In the genomic region with DNA sequence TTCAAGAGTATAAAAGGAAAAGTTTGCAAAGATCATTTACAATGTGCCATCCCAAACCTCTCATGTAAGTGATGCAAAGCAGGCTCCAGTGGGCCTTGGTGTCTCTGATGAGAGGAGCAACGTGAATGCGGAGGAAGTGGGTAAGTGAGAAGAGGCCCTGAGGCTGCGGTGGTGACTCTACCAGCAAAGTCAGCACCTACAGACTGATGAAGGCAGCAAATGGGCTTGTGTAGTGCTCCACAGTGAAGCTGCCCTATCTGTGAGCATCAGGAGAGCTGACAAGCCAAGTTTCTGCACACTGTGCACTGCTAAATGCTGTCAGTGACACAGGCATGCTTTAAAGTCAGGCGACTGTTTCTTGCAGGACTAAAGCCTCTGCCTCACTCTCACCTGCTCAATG, we compare ENCODE assay signal across 8 cellular contexts. TPM values are rescaled to one million over a fixed set of nuclear protein-coding genes. Genes with fewer than 3 reads are reported as not detected.
DNase-seq lines count a peak whose midpoint lies in the region; ATAC-seq and TF ChIP-seq lines count a peak whose summit lies in the region.

No MANE protein-coding gene starts in this region.

- peak; percentile 28 for ATAC-seq in HG02588 (IDR thresholded peaks at IDR 0.05; ENCODE audit: unreplicated experiment)
- ATAC-seq in activated CD4-positive, CD25-positive, alpha-beta regulatory T cell treated with anti-CD3 and anti-CD28 coated beads, Interleukin-2, amount 50 U/mL, for 24 hours: peak; percentile 78 to 83
- ATAC-seq in stimulated activated effector memory CD8-positive, alpha-beta T cell treated with anti-CD3 and anti-CD28 coated beads, Interleukin-12 subunit alpha, Interleukin-12 subunit beta, amount 100 ng/mL, for 72 hours: peak; percentile 90

- H3K4me3 ChIP-seq in esophagus muscularis mucosa: no peak overlapping the region

- H3K27ac Mint-ChIP-seq in stimulated activated effector memory CD8-positive, alpha-beta T cell treated with anti-CD3 and anti-CD28 coated beads, Interleukin-12 subunit alpha, Interleukin-12 subunit beta, amount 100 ng/mL, for 72 hours: peak overlapping the region; percentile 96

- WGBS in esophagus muscularis mucosa: 59% methylated on average over 4 of the region's 4 CpGs

- peak; percentile 90 for DNase-seq in esophagus muscularis mucosa (ENCODE audit: extremely low spot score)
- peak; percentile 63 to 86 for DNase-seq in stimulated activated effector memory CD8-positive, alpha-beta T cell treated with anti-CD3 and anti-CD28 coated beads, Interleukin-12 subunit alpha, Interleukin-12 subunit beta, amount 100 ng/mL, for 72 hours (ENCODE audit: low spot score in 2 of 2)
- no peak for DNase-seq in NCI-H69 (lab: John Stamatoyannopoulos, UW)
- no peak for DNase-seq in NCI-H1436 (lab: John Stamatoyannopoulos, UW)
- no peak for DNase-seq in C1 segment of cervical spinal cord (lab: John Stamatoyannopoulos, UW)
- DNase-seq in SW 1271 (lab: John Stamatoyannopoulos, UW): no peak

- peaks cover 77% of the 10 kb centered on the region for H3K4me1 Mint-ChIP-seq in stimulated activated effector memory CD8-positive, alpha-beta T cell treated with anti-CD3 and anti-CD28 coated beads, Interleukin-12 subunit alpha, Interleukin-12 subunit beta, amount 100 ng/mL, for 72 hours

- no peak for TF ChIP-seq CTCF in esophagus muscularis mucosa (IDR thresholded peaks at IDR 0.05)

- peaks cover 34% of the 10 kb centered on the region for H3K36me3 Mint-ChIP-seq in stimulated activated effector memory CD8-positive, alpha-beta T cell treated with anti-CD3 and anti-CD28 coated beads, Interleukin-12 subunit alpha, Interleukin-12 subunit beta, amount 100 ng/mL, for 72 hours

- H3K27me3 ChIP-seq in esophagus muscularis mucosa: no peaks in the 10 kb centered on the region

- no peaks in the 10 kb centered on the region for H3K9me3 ChIP-seq in esophagus muscularis mucosa

- TF ChIP-seq EP300 in esophagus muscularis mucosa (IDR thresholded peaks at IDR 0.05): no peak

- peak overlapping the region in 3 of 4 donors; percentile 26 to 81 (median 75) for H3K27ac ChIP-seq in esophagus muscularis mucosa (replicated peaks in 1 of 4)

- H3K36me3 ChIP-seq in esophagus muscularis mucosa: no peaks in the 10 kb centered on the region

- peaks cover 14 to 59% (median 51%) of the 10 kb centered on the region in 4 donors for H3K4me1 ChIP-seq in esophagus muscularis mucosa

- H3K9me3 Mint-ChIP-seq in stimulated activated effector memory CD8-positive, alpha-beta T cell treated with anti-CD3 and anti-CD28 coated beads, Interleukin-12 subunit alpha, Interleukin-12 subunit beta, amount 100 ng/mL, for 72 hours: no peaks in the 10 kb centered on the region

- intact Hi-C loops in esophagus muscularis mucosa (cut with DNase I): no loop called here

- H3K4me3 Mint-ChIP-seq in stimulated activated effector memory CD8-positive, alpha-beta T cell treated with anti-CD3 and anti-CD28 coated beads, Interleukin-12 subunit alpha, Interleukin-12 subunit beta, amount 100 ng/mL, for 72 hours: peak overlapping the region; percentile 74

- no peak for TF ChIP-seq POLR2A in esophagus muscularis mucosa (IDR thresholded peaks at IDR 0.05; ENCODE audit: low read depth)

RNA-seq across cellular contexts. Expression of a gene that starts 15.6 kb away (rescaled TPM):
- 100 to 1,000 TPM; 171 to 325 (median 216) TPM for total RNA-seq in esophagus muscularis mucosa

Comparison
In these comparisons a context has a peak if more than half of its experiments do, and no peak if none do; other contexts are left out.
1. ATAC-seq: peak in every context shown above with its lines; median percentile 90 in stimulated activated effector memory CD8-positive, alpha-beta T cell treated with anti-CD3 and anti-CD28 coated beads, Interleukin-12 subunit alpha, Interleukin-12 subunit beta, amount 100 ng/mL, for 72 hours; 80 in activated CD4-positive, CD25-positive, alpha-beta regulatory T cell treated with anti-CD3 and anti-CD28 coated beads, Interleukin-2, amount 50 U/mL, for 24 hours; 28 in HG02588.
2. DNase-seq: peak in esophagus muscularis mucosa (single experiment) and stimulated activated effector memory CD8-positive, alpha-beta T cell treated with anti-CD3 and anti-CD28 coated beads, Interleukin-12 subunit alpha, Interleukin-12 subunit beta, amount 100 ng/mL, for 72 hours (2 of 2); none in NCI-H69 (single experiment), NCI-H1436 (single experiment), C1 segment of cervical spinal cord (0 of 14) and SW 1271 (0 of 2).